In genomic region chr1:159311679-159312078, GRCh38 we compare ENCODE assay signal across 1 cellular context.
TF ChIP-seq lines count a peak whose summit lies in the region.

No MANE protein-coding gene starts in this region.

TF ChIP-seq in WTC11, 78 proteins besides CTCF, POLR2A, EP300 and RAD21 (continued from another document):
- TF ChIP-seq ZNF532 (CRISPR knock-in tag; IDR thresholded peaks at IDR 0.05; ENCODE audit: borderline replicate concordance), result no peak
- no peak for TF ChIP-seq ZMAT4 (CRISPR knock-in tag; IDR thresholded peaks at IDR 0.05)
- TF ChIP-seq MLX (CRISPR knock-in tag; IDR thresholded peaks at IDR 0.05), result no peak
- TF ChIP-seq E2F5 (CRISPR knock-in tag; IDR thresholded peaks at IDR 0.05), result no peak
- TF ChIP-seq ATF2 (CRISPR knock-in tag; IDR thresholded peaks at IDR 0.05; ENCODE audit: borderline replicate concordance, low read depth), result no peak
- no peak for TF ChIP-seq SMAD4 (CRISPR knock-in tag; IDR thresholded peaks at IDR 0.05)
- TF ChIP-seq E2F1 (CRISPR knock-in tag; IDR thresholded peaks at IDR 0.05), result no peak
- TF ChIP-seq KAT7 (CRISPR knock-in tag; IDR thresholded peaks at IDR 0.05; ENCODE audit: borderline replicate concordance), result no peak
- no peak for TF ChIP-seq ZNF232 (CRISPR knock-in tag; IDR thresholded peaks at IDR 0.05)
- no peak for TF ChIP-seq ETV6 (CRISPR knock-in tag; IDR thresholded peaks at IDR 0.05)
- no peak for TF ChIP-seq ZNF423 (CRISPR knock-in tag; IDR thresholded peaks at IDR 0.05)
